In the genomic region with DNA sequence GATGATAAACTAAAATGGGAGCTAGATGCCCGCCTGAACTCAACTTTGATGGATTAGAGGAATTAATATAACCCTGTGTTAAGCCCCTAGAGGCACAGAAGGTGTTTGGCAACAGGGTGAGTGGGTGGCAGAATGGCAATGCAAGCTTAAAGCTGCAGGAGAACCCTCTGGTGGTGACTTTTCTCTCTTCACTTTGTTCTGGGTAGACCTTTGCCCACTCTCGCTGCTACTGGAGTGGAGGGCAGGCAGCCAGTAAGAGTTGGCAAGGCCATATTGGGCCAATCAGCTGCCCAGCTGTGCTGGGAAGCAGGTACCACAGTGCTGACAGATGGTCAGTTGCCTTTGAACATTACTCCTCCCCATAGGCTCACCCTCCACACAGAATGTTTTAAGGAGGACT, we compare ENCODE assay signal across 1 cellular context.
TF ChIP-seq lines count a peak whose summit lies in the region.

No MANE protein-coding gene starts in this region.

TF ChIP-seq in WTC11, 78 proteins besides CTCF, POLR2A, EP300 and RAD21 (continued from another document):
- TF ChIP-seq, protein P1, sequence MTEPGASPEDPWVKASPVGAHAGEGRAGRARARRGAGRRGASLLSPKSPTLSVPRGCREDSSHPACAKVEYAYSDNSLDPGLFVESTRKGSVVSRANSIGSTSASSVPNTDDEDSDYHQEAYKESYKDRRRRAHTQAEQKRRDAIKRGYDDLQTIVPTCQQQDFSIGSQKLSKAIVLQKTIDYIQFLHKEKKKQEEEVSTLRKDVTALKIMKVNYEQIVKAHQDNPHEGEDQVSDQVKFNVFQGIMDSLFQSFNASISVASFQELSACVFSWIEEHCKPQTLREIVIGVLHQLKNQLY (CRISPR knock-in tag; IDR thresholded peaks at IDR 0.05), result no peak
- TF ChIP-seq ZNF263 (CRISPR knock-in tag; IDR thresholded peaks at IDR 0.05; ENCODE audit: low read depth) (no peak), ZNF219 (CRISPR knock-in tag; IDR thresholded peaks at IDR 0.05; ENCODE audit: borderline replicate concordance) (no peak), KAT7 (CRISPR knock-in tag; IDR thresholded peaks at IDR 0.05; ENCODE audit: borderline replicate concordance) (no peak), GRHL2 (CRISPR knock-in tag; IDR thresholded peaks at IDR 0.05; ENCODE audit: insufficient replicate concordance, severe bottlenecking) (no peak), JUN (CRISPR knock-in tag; IDR thresholded peaks at IDR 0.05) (no peak), JAZF1 (CRISPR knock-in tag; IDR thresholded peaks at IDR 0.05) (no peak), ESRRA (CRISPR knock-in tag; IDR thresholded peaks at IDR 0.05; ENCODE audit: borderline replicate concordance) (no peak), NR1H2 (CRISPR knock-in tag; IDR thresholded peaks at IDR 0.05) (no peak), FOXP1 (CRISPR knock-in tag; IDR thresholded peaks at IDR 0.05; ENCODE audit: borderline replicate concordance) (no peak)
- TF ChIP-seq, protein P2, sequence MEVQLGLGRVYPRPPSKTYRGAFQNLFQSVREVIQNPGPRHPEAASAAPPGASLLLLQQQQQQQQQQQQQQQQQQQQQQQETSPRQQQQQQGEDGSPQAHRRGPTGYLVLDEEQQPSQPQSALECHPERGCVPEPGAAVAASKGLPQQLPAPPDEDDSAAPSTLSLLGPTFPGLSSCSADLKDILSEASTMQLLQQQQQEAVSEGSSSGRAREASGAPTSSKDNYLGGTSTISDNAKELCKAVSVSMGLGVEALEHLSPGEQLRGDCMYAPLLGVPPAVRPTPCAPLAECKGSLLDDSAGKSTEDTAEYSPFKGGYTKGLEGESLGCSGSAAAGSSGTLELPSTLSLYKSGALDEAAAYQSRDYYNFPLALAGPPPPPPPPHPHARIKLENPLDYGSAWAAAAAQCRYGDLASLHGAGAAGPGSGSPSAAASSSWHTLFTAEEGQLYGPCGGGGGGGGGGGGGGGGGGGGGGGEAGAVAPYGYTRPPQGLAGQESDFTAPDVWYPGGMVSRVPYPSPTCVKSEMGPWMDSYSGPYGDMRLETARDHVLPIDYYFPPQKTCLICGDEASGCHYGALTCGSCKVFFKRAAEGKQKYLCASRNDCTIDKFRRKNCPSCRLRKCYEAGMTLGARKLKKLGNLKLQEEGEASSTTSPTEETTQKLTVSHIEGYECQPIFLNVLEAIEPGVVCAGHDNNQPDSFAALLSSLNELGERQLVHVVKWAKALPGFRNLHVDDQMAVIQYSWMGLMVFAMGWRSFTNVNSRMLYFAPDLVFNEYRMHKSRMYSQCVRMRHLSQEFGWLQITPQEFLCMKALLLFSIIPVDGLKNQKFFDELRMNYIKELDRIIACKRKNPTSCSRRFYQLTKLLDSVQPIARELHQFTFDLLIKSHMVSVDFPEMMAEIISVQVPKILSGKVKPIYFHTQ (CRISPR knock-in tag; IDR thresholded peaks at IDR 0.05), result no peak
